ENCODE assay signal across 11 cellular contexts in genomic region chr3:65946438-65946837, GRCh38.
DNase-seq lines count a peak whose midpoint lies in the region; ATAC-seq and TF ChIP-seq lines count a peak whose summit lies in the region.
"Had no signal": no experiment of that assay in that cellular context is flagged by ENCODE, and none has a peak within 500 bp of the region (broad histone marks: within the 10 kb centered on the region; RNA-seq: fewer than 3 reads in every experiment).

No MANE protein-coding gene starts in this region.

- H3K4me1 Mint-ChIP-seq in activated T-helper 2 cell treated with anti-CD3 and anti-CD28 coated beads, Interferon-gamma antibody, Interleukin-2, Interleukin-4, amounts not matched to agents 10 μg/mL and 5 μg/mL and 100 μg/mL, durations not matched to agents 14 hours and 24 hours and 36 hours (ENCODE audit: low read depth) = no peaks in the 10 kb centered on the region

- H3K36me3 ChIP-seq in esophagus (ENCODE audit: control insufficient read depth in 2 of 2, insufficient read depth in 2 of 2, low read length in 1 of 2) (no peaks in the 10 kb centered on the region), lung (ENCODE audit: control insufficient read depth in 2 of 2, insufficient read depth in 2 of 2, low read length in 2 of 2) (no peaks in the 10 kb centered on the region), uterus (peaks cover 0 to under 1% of the 10 kb centered on the region in 2 donors)

- H3K27ac ChIP-seq in esophagus (ENCODE audit: low read depth in 2 of 2, low read length in 1 of 2) = peak overlapping the region; percentile 70 to 81
- H3K27ac ChIP-seq in lung (ENCODE audit: low read depth in 1 of 2, low read length in 1 of 2) = peak overlapping the region; percentile 1 to 94
- peak overlapping the region; percentile 13 to 65 for H3K27ac ChIP-seq in uterus
- no peak overlapping the region for H3K27ac ChIP-seq in caudate nucleus (ENCODE audit: low read depth, low read length)

- H3K36me3 Mint-ChIP-seq in activated T-helper 2 cell treated with anti-CD3 and anti-CD28 coated beads, Interferon-gamma antibody, Interleukin-2, Interleukin-4, amounts not matched to agents 10 μg/mL and 5 μg/mL and 100 μg/mL, durations not matched to agents 14 hours and 24 hours and 36 hours (ENCODE audit: low read depth) = no peaks in the 10 kb centered on the region

- H3K27me3 Mint-ChIP-seq in activated T-helper 2 cell treated with anti-CD3 and anti-CD28 coated beads, Interferon-gamma antibody, Interleukin-2, Interleukin-4, amounts not matched to agents 10 μg/mL and 5 μg/mL and 100 μg/mL, durations not matched to agents 14 hours and 24 hours and 36 hours (ENCODE audit: low read depth) = peaks cover 2% of the 10 kb centered on the region

- peak; percentile 48 for ATAC-seq in lung (ENCODE audit: insufficient read depth, low FRiP score)

- intact Hi-C loops in uterus (cut with DNase I; ENCODE audit: low total_unique reads) = no loop called here
- intact Hi-C loops in activated T-helper 2 cell treated with anti-CD3 and anti-CD28 coated beads, Interferon-gamma antibody, Interleukin-2, Interleukin-4, amounts not matched to agents 10 μg/mL and 5 μg/mL and 100 μg/mL, durations not matched to agents 14 hours and 24 hours and 36 hours (cut with micrococcal nuclease) = no loop called here

- no peaks in the 10 kb centered on the region for H3K4me1 ChIP-seq in esophagus (ENCODE audit: control insufficient read depth in 2 of 2, insufficient read depth in 2 of 2, low read length in 1 of 2)
- H3K4me1 ChIP-seq in lung (ENCODE audit: control insufficient read depth in 2 of 2, insufficient read depth in 2 of 2, low read length in 2 of 2) = peaks cover 8 to 17% of the 10 kb centered on the region in 2 donors
- H3K4me1 ChIP-seq in uterus = no peaks in the 10 kb centered on the region

- peak; percentile 34 to 50 for DNase-seq in NCI-H2081 (lab: John Stamatoyannopoulos, UW)
- no peak for DNase-seq in NCI-H2081 treated with DMSO at 0.1 percent for 48 hours (lab: John Stamatoyannopoulos, UW)
- DNase-seq in lung (ENCODE audit: low spot score) = peak; percentile 46
- DNase-seq in uterus = peak in 1 of 2 donors; percentile 36
- DNase-seq in UCSD-AML1 (lab: John Stamatoyannopoulos, UW; ENCODE audit: unreplicated experiment) = no peak
- no peak for DNase-seq in activated T-helper 2 cell treated with anti-CD3 and anti-CD28 coated beads, Interferon-gamma antibody, Interleukin-2, Interleukin-4, amounts not matched to agents 10 μg/mL and 5 μg/mL and 100 μg/mL, durations not matched to agents 14 hours and 24 hours and 36 hours (ENCODE audit: low spot score)
- DNase-seq in caudate nucleus (lab: John Stamatoyannopoulos, UW) = no peak
- DNase-seq: activated CD4-positive, CD25-positive, alpha-beta regulatory T cell; activated T-cell treated with anti-CD3 and anti-CD28 coated beads, Interleukin-2, amount 50 U/mL, for 1 hour; NCI-H2107 had no signal

- no peak overlapping the region for H3K27ac Mint-ChIP-seq in activated T-helper 2 cell treated with anti-CD3 and anti-CD28 coated beads, Interferon-gamma antibody, Interleukin-2, Interleukin-4, amounts not matched to agents 10 μg/mL and 5 μg/mL and 100 μg/mL, durations not matched to agents 14 hours and 24 hours and 36 hours

- no peak overlapping the region for H3K4me3 Mint-ChIP-seq in activated T-helper 2 cell treated with anti-CD3 and anti-CD28 coated beads, Interferon-gamma antibody, Interleukin-2, Interleukin-4, amounts not matched to agents 10 μg/mL and 5 μg/mL and 100 μg/mL, durations not matched to agents 14 hours and 24 hours and 36 hours (ENCODE audit: low read depth)

- no peak for TF ChIP-seq POLR2A in uterus (IDR thresholded peaks at IDR 0.05)

- H3K27me3 ChIP-seq in esophagus (ENCODE audit: control insufficient read depth in 1 of 2, insufficient read depth in 2 of 2, low read length in 2 of 2) (no peaks in the 10 kb centered on the region), lung (ENCODE audit: control insufficient read depth, insufficient read depth) (no peaks in the 10 kb centered on the region), uterus (no peaks in the 10 kb centered on the region)

- H3K9me3 Mint-ChIP-seq in activated T-helper 2 cell treated with anti-CD3 and anti-CD28 coated beads, Interferon-gamma antibody, Interleukin-2, Interleukin-4, amounts not matched to agents 10 μg/mL and 5 μg/mL and 100 μg/mL, durations not matched to agents 14 hours and 24 hours and 36 hours = no peaks in the 10 kb centered on the region

- no peak for TF ChIP-seq CTCF in lung (IDR thresholded peaks at IDR 0.05; ENCODE audit: control extremely low read depth, extremely low read depth)
- TF ChIP-seq CTCF in uterus (IDR thresholded peaks at IDR 0.05) = no peak

- 53 to 55% methylated on average over 6 of the region's 6 CpGs for WGBS in esophagus, 2 donors
- 43 to 62% methylated on average over 6 of the region's 6 CpGs for WGBS in lung, 2 donors

- no peaks in the 10 kb centered on the region for H3K9me3 ChIP-seq in esophagus (ENCODE audit: control insufficient read depth in 2 of 2, insufficient read depth in 1 of 2, low read depth in 1 of 2, low read length in 1 of 2)
- no peaks in the 10 kb centered on the region for H3K9me3 ChIP-seq in lung (ENCODE audit: control insufficient read depth in 2 of 2, insufficient read depth in 1 of 2, low read length in 1 of 2)
- no peaks in the 10 kb centered on the region for H3K9me3 ChIP-seq in uterus

- H3K4me3 ChIP-seq in esophagus (ENCODE audit: low read depth in 1 of 2, low read length in 2 of 2) (no peak overlapping the region), lung (no peak overlapping the region), uterus (no peak overlapping the region)

Comparison
In these comparisons a context has a peak if more than half of its experiments do, and no peak if none do; other contexts are left out.
1. DNase-seq: peak in NCI-H2081 (2 of 2) and lung (single experiment); none in NCI-H2081 treated with DMSO at 0.1 percent for 48 hours (single experiment), UCSD-AML1 (single experiment), activated T-helper 2 cell treated with anti-CD3 and anti-CD28 coated beads, Interferon-gamma antibody, Interleukin-2, Interleukin-4, amounts not matched to agents 10 μg/mL and 5 μg/mL and 100 μg/mL, durations not matched to agents 14 hours and 24 hours and 36 hours (single experiment) and caudate nucleus (0 of 61).